ENCODE assay signal across 8 cellular contexts in genomic region chr6:17601389-17601703, GRCh38. TPM values are rescaled to one million over a fixed set of nuclear protein-coding genes. Genes with fewer than 3 reads are reported as not detected.
DNase-seq lines count a peak whose midpoint lies in the region; ATAC-seq, FAIRE-seq and TF ChIP-seq lines count a peak whose summit lies in the region.

No MANE protein-coding gene starts in this region.

- H3K4me2 ChIP-seq in fibroblast of lung (ENCODE audit: extremely low read depth, insufficient read depth, low read length), result peak overlapping the region; percentile 91

- no peak overlapping the region for H3K27ac ChIP-seq in SJSA1
- peak overlapping the region; percentile 81 for H3K27ac ChIP-seq in fibroblast of lung (ENCODE audit: insufficient read depth, low read length)
- peak overlapping the region; percentile 98 for H3K27ac ChIP-seq in psoas muscle

- FAIRE-seq in frontal cortex (lab: Jason Lieb, UNC), result no peak

- no peaks in the 10 kb centered on the region for H4K20me1 ChIP-seq in fibroblast of lung (ENCODE audit: control insufficient read depth, extremely low read depth, insufficient read depth, low read length)

- peaks cover 4% of the 10 kb centered on the region; the same call in 1 of the 2 replicates for H3K36me3 ChIP-seq in SJSA1
- H3K36me3 ChIP-seq in fibroblast of lung (ENCODE audit: control insufficient read depth, insufficient read depth, low read length), result no peaks in the 10 kb centered on the region
- peaks cover 0 to 35% of the 10 kb centered on the region in 2 donors for H3K36me3 ChIP-seq in psoas muscle (ENCODE audit: insufficient read depth in 1 of 2, low read depth in 1 of 2)

- WGBS in psoas muscle, 3 donors, result 6 to 9% (median 8%) methylated on average over 5 of the region's 5 CpGs

- H3K9me3 ChIP-seq in SJSA1 (replicated peaks), result no peaks in the 10 kb centered on the region
- H3K9me3 ChIP-seq in fibroblast of lung (ENCODE audit: control insufficient read depth, insufficient read depth, low read depth, low read length), result no peaks in the 10 kb centered on the region
- H3K9me3 ChIP-seq in psoas muscle, result no peaks in the 10 kb centered on the region

- peak overlapping the region; percentile 93 for H2AFZ ChIP-seq in fibroblast of lung (ENCODE audit: low read length)

- ATAC-seq in psoas muscle, result no peak
- no peak for ATAC-seq in GM18868 (IDR thresholded peaks at IDR 0.05; ENCODE audit: unreplicated experiment)
- ATAC-seq in GM19397 (IDR thresholded peaks at IDR 0.05; ENCODE audit: unreplicated experiment), result no peak

- intact Hi-C loops in psoas muscle (cut with DNase I), result loop anchor here in 1 of 2 donors (2.0 kb wide), 1 partner anchor 105 kb away; the partner anchor contains the start of gene NUP153

- peak overlapping the region; percentile 80 for H3K4me3 ChIP-seq in GM12864 (ENCODE audit: low read depth, low read length)
- peak overlapping the region; percentile 76 for H3K4me3 ChIP-seq in SJSA1
- peak overlapping the region; percentile 77 to 89 (median 84) for H3K4me3 ChIP-seq in fibroblast of lung (replicated peaks in 1 of 4; ENCODE audit: control extremely low read depth in 1 of 4, insufficient read depth in 1 of 4, low read depth in 3 of 4, low read length in 4 of 4)
- H3K4me3 ChIP-seq in psoas muscle, result peak overlapping the region; percentile 90

- peaks cover 10% of the 10 kb centered on the region for H3K4me1 ChIP-seq in SJSA1 (replicated peaks)
- H3K4me1 ChIP-seq in fibroblast of lung (ENCODE audit: control insufficient read depth, extremely low read depth, insufficient read depth, low read length), result no peaks in the 10 kb centered on the region
- H3K4me1 ChIP-seq in psoas muscle, result peaks cover 10% of the 10 kb centered on the region

- H3K9ac ChIP-seq in fibroblast of lung (ENCODE audit: insufficient read depth, low read length), result peak overlapping the region; percentile 81

- H3K27me3 ChIP-seq in SJSA1 (replicated peaks), result no peaks in the 10 kb centered on the region
- H3K27me3 ChIP-seq in fibroblast of lung (ENCODE audit: control insufficient read depth, insufficient read depth, low read length), result no peaks in the 10 kb centered on the region
- H3K27me3 ChIP-seq in psoas muscle (ENCODE audit: insufficient read depth in 3 of 3, low read length in 2 of 3), result no peaks in the 10 kb centered on the region

- TF ChIP-seq CTCF in GM12864 (IDR thresholded peaks at IDR 0.05; ENCODE audit: low read depth, low read length, missing control alignments) (no peak), fibroblast of lung (conservative IDR thresholded peaks at IDR 0.05 in 1 of 2, IDR thresholded peaks at IDR 0.05 in 1 of 2; ENCODE audit: low read depth in 1 of 2, low read length in 2 of 2) (no peak), psoas muscle (IDR thresholded peaks at IDR 0.05) (no peak)

- DNase-seq in GM12864 (ENCODE audit: low read depth) (no peak), SJSA1 (ENCODE audit: low read depth in 1 of 2, low spot score in 2 of 2) (no peak), fibroblast of lung (ENCODE audit: low read depth in 2 of 2) (peak in 1 of 2 donors; percentile 5), psoas muscle (no peak), cerebellar nuclear complex (lab: John Stamatoyannopoulos, UW) (no peak), frontal cortex (ENCODE audit: low spot score in 2 of 2) (no peak)

- H3K79me2 ChIP-seq in fibroblast of lung (ENCODE audit: control insufficient read depth, insufficient read depth, low read length), result peaks cover 2% of the 10 kb centered on the region

RNA-seq across cellular contexts. Expression of gene FAM8A1, which starts 1.2 kb away (rescaled TPM):
- 10.9 and 11.0 TPM in 2 replicates for total RNA-seq in SJSA1 (2014; rRNA removed; shearing (Covaris generic))
- total RNA-seq in fibroblast of lung (17.2 and 19.8 TPM in 2 replicates), psoas muscle (10 to 100 TPM; 16.4 to 21.6 (median 18.6) TPM), frontal cortex (56.7 TPM)
- polyA plus RNA-seq in fibroblast of lung (16.8 and 28.1 TPM in 2 replicates), psoas muscle (10 to 100 TPM; 10.2 to 47.2 (median 12.8) TPM)
- 13.1 and 22.3 TPM in 2 replicates for polyA plus RNA-seq in fibroblast of lung (2012)
- 0.78 and 3.5 TPM in 2 replicates for polyA minus RNA-seq in fibroblast of lung (ENCODE audit: low replicate concordance)
